Comparison of ENCODE assay signal across 11 cellular contexts in genomic region chr12:25186788-25187397, GRCh38. TPM values are rescaled to one million over a fixed set of nuclear protein-coding genes. Genes with fewer than 3 reads are reported as not detected.
DNase-seq lines count a peak whose midpoint lies in the region; ATAC-seq, FAIRE-seq and TF ChIP-seq lines count a peak whose summit lies in the region.
"Had no signal": no experiment of that assay in that cellular context is flagged by ENCODE, and none has a peak within 500 bp of the region (broad histone marks: within the 10 kb centered on the region; RNA-seq: fewer than 3 reads in every experiment).

No MANE protein-coding gene starts in this region.

- peaks cover 28% of the 10 kb centered on the region for H3K4me1 Mint-ChIP-seq in chondrocyte (ENCODE audit: low read depth)
- H3K4me1 Mint-ChIP-seq: neural crest cell had no signal

- no peaks in the 10 kb centered on the region for H4K20me1 ChIP-seq in keratinocyte (ENCODE audit: control insufficient read depth, extremely low read depth, insufficient read depth, low read length)

- FAIRE-seq in keratinocyte (lab: Jason Lieb, UNC): no peak

- no peak overlapping the region for H3K4me3 Mint-ChIP-seq in chondrocyte (ENCODE audit: unreplicated experiment)
- H3K4me3 Mint-ChIP-seq: neural crest cell had no signal

- peak overlapping the region; percentile 76 for H2AFZ ChIP-seq in keratinocyte (ENCODE audit: control insufficient read depth, low read length)

- H3K9me3 ChIP-seq in MG63 (no peaks in the 10 kb centered on the region), keratinocyte (ENCODE audit: control insufficient read depth, low read depth, low read length) (no peaks in the 10 kb centered on the region)

- no peak overlapping the region for H3K9ac ChIP-seq in keratinocyte (ENCODE audit: control insufficient read depth, extremely low read depth, insufficient read depth, low read length)

- no peaks in the 10 kb centered on the region for H3K79me2 ChIP-seq in keratinocyte (ENCODE audit: control insufficient read depth, insufficient read depth, low read length)

- dilution Hi-C loops in keratinocyte (cut with MboI; ENCODE audit: extremely low pct_ligation_motif_present, low sequenced_read_pairs): no loop called here

- H3K27ac Mint-ChIP-seq in chondrocyte (ENCODE audit: unreplicated experiment): no peak overlapping the region

- H3K27me3 ChIP-seq in MG63 (no peaks in the 10 kb centered on the region), keratinocyte (ENCODE audit: control insufficient read depth, extremely low read depth, insufficient read depth, low read length) (no peaks in the 10 kb centered on the region)

- no peaks in the 10 kb centered on the region for H3K36me3 Mint-ChIP-seq in chondrocyte (ENCODE audit: low read depth)

- H3K36me3 ChIP-seq in MG63 (no peaks in the 10 kb centered on the region), keratinocyte (ENCODE audit: control insufficient read depth in 2 of 2, extremely low read depth in 1 of 2, insufficient read depth in 2 of 2, low read length in 2 of 2) (no peaks in the 10 kb centered on the region)

- peak overlapping the region; percentile 81 for H3K4me2 ChIP-seq in keratinocyte (ENCODE audit: control insufficient read depth, extremely low read depth, insufficient read depth, low read depth, low read length)

- ATAC-seq in GM18511 (IDR thresholded peaks at IDR 0.05; ENCODE audit: unreplicated experiment): peak; percentile 87
- peak; percentile 78 for ATAC-seq in GM21737 (IDR thresholded peaks at IDR 0.05; ENCODE audit: unreplicated experiment)

- no peaks in the 10 kb centered on the region for H3K27me3 Mint-ChIP-seq in chondrocyte (ENCODE audit: low read depth)

- H3K27ac ChIP-seq in keratinocyte (ENCODE audit: control insufficient read depth, insufficient read depth, low read length): no peak overlapping the region

- H3K4me3 ChIP-seq in MG63 (0 out of 2 replicates have a peak overlapping the region, but pooled peaks have one; percentile 0), keratinocyte (ENCODE audit: control insufficient read depth in 2 of 3, extremely low read depth in 1 of 3, insufficient read depth in 2 of 3, low read depth in 1 of 3, low read length in 3 of 3) (peak overlapping the region in 2 of 3 experiments; percentile 37 to 41)

- H3K9me3 Mint-ChIP-seq in chondrocyte (ENCODE audit: low read depth): no peaks in the 10 kb centered on the region
- H3K9me3 Mint-ChIP-seq: neural crest cell had no signal

- TF ChIP-seq CTCF in keratinocyte (optimal IDR thresholded peaks at IDR 0.05 in 1 of 3, IDR thresholded peaks at IDR 0.05 in 1 of 3, conservative IDR thresholded peaks at IDR 0.05 in 1 of 3; ENCODE audit: extremely low read depth in 1 of 3, insufficient read depth in 2 of 3, low read length in 3 of 3) (no peak), chondrocyte (IDR thresholded peaks at IDR 0.05) (no peak)

- H3K4me1 ChIP-seq in keratinocyte (ENCODE audit: control insufficient read depth, extremely low read depth, insufficient read depth, low read length): peaks cover 14% of the 10 kb centered on the region

- DNase-seq in MG63: no peak
- DNase-seq in keratinocyte (ENCODE audit: low read depth, low spot score): no peak
- DNase-seq in NCI-H2081 (lab: John Stamatoyannopoulos, UW): no peak
- no peak for DNase-seq in Ammon's horn (ENCODE audit: low spot score)
- no peak for DNase-seq in NCI-H2227 (lab: John Stamatoyannopoulos, UW; ENCODE audit: unreplicated experiment)
- no peak for DNase-seq in chondrocyte (ENCODE audit: low spot score)
- DNase-seq: SHP77 treated with DMSO at 0.1 percent for 48 hours had no signal

- H3K9me1 ChIP-seq in keratinocyte (ENCODE audit: control insufficient read depth, extremely low read depth, insufficient read depth, low read length): no peaks in the 10 kb centered on the region

RNA-seq across cellular contexts. Expression of gene DNAI7, which starts 8.1 kb away (rescaled TPM):
- 0.84 TPM in 1 of 2 replicates, not detected in the other for total RNA-seq in MG63 (2014; rRNA removed; shearing (Covaris generic); ENCODE audit: low replicate concordance)
- 0.02 to 0.10 TPM (median 0.05 TPM) in 3 replicates for polyA plus RNA-seq in keratinocyte
- polyA plus RNA-seq in keratinocyte (2011; ENCODE audit: low read depth): 0.52 TPM
- 0.21 and 0.23 TPM in 2 replicates for polyA plus RNA-seq in keratinocyte (2011; cell fraction: cytosol; rRNA removed)
- 0.15 and 0.18 TPM in 2 replicates for polyA plus RNA-seq in keratinocyte (2011; cell fraction: nucleus; rRNA removed)
- 0.30 TPM in 1 of 2 replicates, not detected in the other for polyA plus RNA-seq in keratinocyte (2012; ENCODE audit: low replicate concordance)
- polyA minus RNA-seq in keratinocyte: 0.10 to 0.22 TPM in 2 of 3 replicates, not detected in the other
- polyA minus RNA-seq in keratinocyte (2011; cell fraction: cytosol; rRNA and poly(A)+ RNA removed): not detected
- 0.47 TPM in 1 of 2 replicates, not detected in the other for polyA minus RNA-seq in keratinocyte (2011; cell fraction: nucleus; rRNA and poly(A)+ RNA removed)
- 0.44 TPM in 1 of 3 replicates, not detected in the others for total RNA-seq in chondrocyte
- total RNA-seq: dermis microvascular lymphatic vessel endothelial cell had no signal

RNA-seq across cellular contexts. Expression of gene ETFRF1, which starts 8.1 kb away (rescaled TPM):
- total RNA-seq in MG63 (2014; rRNA removed; shearing (Covaris generic); ENCODE audit: low replicate concordance): 25.6 and 71.4 TPM in 2 replicates
- polyA plus RNA-seq in keratinocyte: 8.0 to 13.6 TPM (median 8.5 TPM) in 3 replicates
- polyA plus RNA-seq in keratinocyte (2011; ENCODE audit: low read depth): 8.8 TPM
- 10.6 and 19.8 TPM in 2 replicates for polyA plus RNA-seq in keratinocyte (2011; cell fraction: cytosol; rRNA removed)
- 4.6 and 6.9 TPM in 2 replicates for polyA plus RNA-seq in keratinocyte (2011; cell fraction: nucleus; rRNA removed)
- 7.7 and 9.7 TPM in 2 replicates for polyA plus RNA-seq in keratinocyte (2012; ENCODE audit: low replicate concordance)
- polyA minus RNA-seq in keratinocyte: 0.86 to 6.1 TPM in 2 of 3 replicates, not detected in the other
- 5.0 TPM for polyA minus RNA-seq in keratinocyte (2011; cell fraction: cytosol; rRNA and poly(A)+ RNA removed)
- polyA minus RNA-seq in keratinocyte (2011; cell fraction: nucleus; rRNA and poly(A)+ RNA removed): 1.1 TPM in 2 replicates
- total RNA-seq in chondrocyte: 9.9 to 19.5 TPM (median 10.8 TPM) in 3 replicates
